ENCODE assay signal across 22 cellular contexts in the genomic region with DNA sequence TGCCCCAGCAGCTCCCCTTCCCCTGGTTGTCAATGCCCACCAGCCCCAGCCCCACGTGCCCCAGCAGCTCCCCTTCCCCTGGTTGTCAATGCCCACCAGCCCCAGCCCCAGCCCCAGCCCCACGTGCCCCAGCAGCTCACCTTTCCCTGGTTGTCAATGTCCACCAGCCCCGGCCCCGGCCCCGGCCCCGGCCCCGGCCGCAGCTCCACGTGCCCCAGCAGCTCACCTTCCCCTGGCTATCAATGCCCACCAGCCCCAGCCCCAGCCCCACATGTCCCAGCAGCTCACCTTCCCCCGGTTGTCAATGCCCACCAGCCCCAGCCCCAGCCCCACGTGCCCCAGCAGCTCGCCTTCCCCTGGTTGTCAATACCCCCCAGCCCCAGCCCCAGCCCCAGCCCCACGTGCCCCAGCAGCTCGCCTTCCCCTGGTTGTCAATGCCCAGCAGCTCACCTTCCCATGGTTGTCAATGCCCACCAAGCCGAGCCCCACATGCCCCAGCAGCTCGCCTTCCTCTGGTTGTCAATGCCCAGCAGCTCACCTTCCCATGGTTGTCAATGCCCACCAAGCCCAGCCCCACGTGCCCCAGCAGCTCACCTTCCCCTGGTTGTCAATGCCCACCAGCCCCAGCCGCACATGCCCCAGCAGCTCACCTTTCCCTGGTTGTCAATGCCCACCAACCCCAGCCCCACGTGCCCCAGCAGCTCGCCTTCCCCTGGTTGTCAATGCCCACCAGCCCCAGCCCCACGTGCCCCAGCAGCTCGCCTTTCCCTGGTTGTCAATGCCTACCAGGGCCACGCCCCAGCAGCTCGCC. TPM values are rescaled to one million over a fixed set of nuclear protein-coding genes. Genes with fewer than 3 reads are reported as not detected.
"Had no signal": no experiment of that assay in that cellular context is flagged by ENCODE, and none has a peak within 500 bp of the region (broad histone marks: within the 10 kb centered on the region; RNA-seq: fewer than 3 reads in every experiment).

No MANE protein-coding gene starts in this region.

RNA-seq across cellular contexts. Expression of a gene that starts 14.3 kb away (rescaled TPM):
- total RNA-seq: dermis blood vessel endothelial cell; gastrocnemius medialis; glomerular endothelial cell; left lobe of liver; liver; lung; mesothelial cell of epicardium; mucosa of descending colon; natural killer cell treated with Interleukin-12 subunit alpha and Interleukin-12 subunit beta and Interleukin-15 and Interleukin-18, amount 100 ng/mL, for 72 hours; neural crest cell; osteocyte; psoas muscle; renal cortical epithelial cell; right cardiac atrium; sigmoid colon; skeletal muscle tissue; suprapubic skin; transverse colon; ureter had no signal
- polyA plus RNA-seq: esophagus, keratinocyte, liver, lung, psoas muscle, right cardiac atrium, sigmoid colon, thymus had no signal

RNA-seq across cellular contexts. Expression of a gene that starts 19.5 kb away (rescaled TPM):
- total RNA-seq: dermis blood vessel endothelial cell, neural crest cell had no signal

RNA-seq across cellular contexts. Expression of a gene that starts 26.9 kb away (rescaled TPM):
- total RNA-seq: dermis blood vessel endothelial cell; glomerular endothelial cell; mesothelial cell of epicardium; natural killer cell treated with Interleukin-12 subunit alpha and Interleukin-12 subunit beta and Interleukin-15 and Interleukin-18, amount 100 ng/mL, for 72 hours; neural crest cell; renal cortical epithelial cell had no signal
- polyA plus RNA-seq: keratinocyte had no signal
